Comparison of ENCODE assay signal across 28 cellular contexts in the genomic region with DNA sequence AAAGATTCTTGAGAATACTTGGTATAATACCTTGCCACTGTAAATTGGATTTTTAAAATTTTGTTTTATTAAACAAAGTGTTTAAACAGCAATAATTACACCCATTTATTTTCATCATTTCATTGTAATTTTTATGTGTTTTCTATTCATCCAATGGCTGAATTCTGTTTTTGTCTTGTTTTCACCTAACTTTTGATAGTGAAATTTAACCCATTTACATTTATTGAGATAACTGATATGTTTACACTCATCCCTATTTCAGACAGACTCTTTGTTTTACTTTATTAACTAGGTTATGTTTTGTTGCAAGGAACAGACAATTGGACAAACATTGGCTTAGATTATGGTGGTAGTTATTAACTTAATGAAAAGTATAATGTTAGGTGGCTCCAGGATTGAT.
"Had no signal": no experiment of that assay in that cellular context is flagged by ENCODE, and none has a peak within 500 bp of the region (broad histone marks: within the 10 kb centered on the region; RNA-seq: fewer than 3 reads in every experiment).

No MANE protein-coding gene starts in this region.

- H3K36me3 ChIP-seq: colonic mucosa, esophagus muscularis mucosa, esophagus squamous epithelium, gastrocnemius medialis, gastroesophageal sphincter, heart left ventricle, heart right ventricle had no signal

- H3K9me3 ChIP-seq: colonic mucosa, esophagus squamous epithelium had no signal

- H3K4me3 ChIP-seq: colonic mucosa, coronary artery, dorsolateral prefrontal cortex, esophagus muscularis mucosa, esophagus squamous epithelium, gastrocnemius medialis, gastroesophageal sphincter, heart left ventricle, heart right ventricle had no signal

- ATAC-seq: effector memory CD8-positive, alpha-beta T cell; esophagus mucosa; foreskin keratinocyte; gastrocnemius medialis; gastroesophageal sphincter; heart left ventricle; heart right ventricle had no signal

- DNase-seq: colonic mucosa; cortex of kidney; dermis blood vessel endothelial cell; dorsolateral prefrontal cortex; effector CD4-positive, alpha-beta T cell; effector CD8-positive, alpha-beta T cell; effector memory CD4-positive, alpha-beta T cell; effector memory CD8-positive, alpha-beta T cell; endodermal cell; erythroblast; esophagus squamous epithelium; foreskin fibroblast; foreskin keratinocyte; foreskin melanocyte; gastrocnemius medialis; glutamatergic neuron; head of caudate nucleus; heart left ventricle; heart right ventricle had no signal

- H3K27ac ChIP-seq: colonic mucosa, coronary artery, dorsolateral prefrontal cortex, epithelial cell of prostate, esophagus muscularis mucosa, esophagus squamous epithelium, foreskin keratinocyte, gastrocnemius medialis, gastroesophageal sphincter, heart left ventricle, heart right ventricle had no signal

- H3K27me3 ChIP-seq: colonic mucosa, dorsolateral prefrontal cortex, esophagus muscularis mucosa, esophagus squamous epithelium, foreskin keratinocyte, gastrocnemius medialis, gastroesophageal sphincter, heart left ventricle, heart right ventricle had no signal

- H3K4me1 ChIP-seq: colonic mucosa, esophagus muscularis mucosa, esophagus squamous epithelium, foreskin keratinocyte, gastrocnemius medialis, gastroesophageal sphincter, heart left ventricle, heart right ventricle had no signal

- FAIRE-seq: colon, endometrium, endothelial cell of umbilical vein, frontal cortex had no signal
